7 cellular contexts compared by ENCODE assay signal in the genomic region with DNA sequence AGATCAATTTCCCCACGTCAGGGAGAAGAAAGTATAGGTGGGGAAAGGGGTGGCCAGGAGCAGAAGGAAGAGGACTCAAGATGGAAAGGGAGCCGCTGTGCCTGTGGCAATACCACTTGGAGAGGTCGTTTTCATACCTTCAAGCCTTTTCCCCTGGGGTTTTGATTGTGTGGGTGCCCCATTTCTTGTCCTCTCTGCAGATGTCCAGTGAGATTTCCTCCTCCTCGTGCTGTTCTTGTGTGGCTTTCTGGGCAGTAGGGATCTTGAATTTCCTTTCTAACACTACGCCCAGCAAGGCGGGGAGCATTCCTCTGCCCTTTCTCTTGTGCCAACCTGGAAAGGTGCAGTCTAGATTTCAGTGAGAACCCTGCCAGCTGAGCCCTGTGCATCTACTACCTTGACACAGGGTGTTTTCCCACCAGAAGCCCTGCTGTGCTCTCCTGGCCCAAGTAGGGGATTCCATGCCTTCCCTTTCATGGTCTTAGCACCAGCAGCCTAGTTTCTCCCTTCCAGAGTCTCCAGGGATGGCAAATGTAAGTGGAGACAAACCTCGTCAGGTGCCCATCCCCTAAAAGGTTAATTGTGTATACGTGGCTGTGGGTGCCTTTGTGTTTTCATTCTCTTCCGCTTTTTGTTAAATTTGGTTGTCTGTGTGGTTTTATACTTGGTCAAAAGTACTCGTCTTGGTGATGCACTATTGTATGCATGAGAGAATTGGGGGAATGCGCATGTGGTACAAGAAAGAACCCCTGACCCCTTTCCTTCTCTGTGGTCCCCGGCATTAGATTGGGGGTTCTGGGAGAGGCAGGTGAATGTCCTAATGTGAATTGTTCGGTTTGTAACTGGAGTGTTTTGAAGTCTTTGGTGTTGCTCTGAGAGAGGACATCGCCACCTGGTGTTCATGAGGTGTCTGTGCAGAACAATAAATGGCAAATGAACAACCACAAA.
DNase-seq lines count a peak whose midpoint lies in the region; ATAC-seq and TF ChIP-seq lines count a peak whose summit lies in the region.

No MANE protein-coding gene starts in this region.

- no peaks in the 10 kb centered on the region for H3K36me3 ChIP-seq in GM23338 (ENCODE audit: insufficient read depth)

- peaks cover 9% of the 10 kb centered on the region for H3K27me3 Mint-ChIP-seq in GM23338 (ENCODE audit: insufficient read depth, low read depth, poor library complexity)

- H3K36me3 Mint-ChIP-seq in GM23338 (ENCODE audit: low read depth): no peaks in the 10 kb centered on the region

- H2AFZ ChIP-seq in GM23338: no peak overlapping the region; the same call in 1 of the 2 replicates

- no peak overlapping the region for H3K4me2 ChIP-seq in GM23338

- no peaks in the 10 kb centered on the region for H3K4me1 ChIP-seq in GM23338 (ENCODE audit: insufficient read depth)

- no peak overlapping the region for H3K27ac ChIP-seq in GM23338 (ENCODE audit: low read depth)

- no peaks in the 10 kb centered on the region for H3K9me2 ChIP-seq in GM23338 (ENCODE audit: insufficient read depth)

- H4K20me1 ChIP-seq in GM23338 (replicated peaks; ENCODE audit: insufficient read depth): no peaks in the 10 kb centered on the region

- TF ChIP-seq CTCF in GM12865 (IDR thresholded peaks at IDR 0.05; ENCODE audit: insufficient read depth, low read depth, low read length, missing control alignments) (peak; percentile 85), GM23338 (conservative IDR thresholded peaks at IDR 0.05; ENCODE audit: low read depth in 2 of 2) (peak; percentile 74 to 82), astrocyte of the spinal cord (IDR thresholded peaks at IDR 0.05; ENCODE audit: low read depth, low read length) (peak; percentile 78)

- no peak overlapping the region for H3K4me3 Mint-ChIP-seq in GM23338

- H3K79me2 ChIP-seq in GM23338 (replicated peaks; ENCODE audit: insufficient read depth): no peaks in the 10 kb centered on the region

- H3K9me3 Mint-ChIP-seq in GM23338: peaks cover 17% of the 10 kb centered on the region

- peak; percentile 84 for DNase-seq in GM12865 (ENCODE audit: low read depth)
- peak; percentile 75 for DNase-seq in GM23338 (ENCODE audit: low spot score)
- peak; percentile 34 for DNase-seq in LHCN-M2 (ENCODE audit: low read depth)
- DNase-seq in astrocyte of the spinal cord (ENCODE audit: low read depth, low spot score): peak; percentile 32
- DNase-seq in inferior parietal cortex (ENCODE audit: extremely low spot score): peak; percentile 57
- DNase-seq in stimulated activated CD4-positive, alpha-beta T cell treated with anti-CD3 and anti-CD28 coated beads, Interleukin-4, amount 100 ng/mL, for 24 hours: peak; percentile 60

- H3K4me1 Mint-ChIP-seq in GM23338: no peaks in the 10 kb centered on the region

- in situ Hi-C loops in astrocyte of the spinal cord (cut with HindIII; ENCODE audit: low sequenced_read_pairs): no loop called here

- H3K27me3 ChIP-seq in GM23338 (ENCODE audit: insufficient read depth): no peaks in the 10 kb centered on the region

- peak; percentile 80 for ATAC-seq in GM23338
- ATAC-seq in SK-N-SH treated with all-trans-retinoic acid at 6 μM for 48 hours: peak; percentile 82; the same call in 2 of the 3 replicates

- H3K27ac Mint-ChIP-seq in GM23338: no peak overlapping the region

- no peaks in the 10 kb centered on the region for H3F3A ChIP-seq in GM23338 (replicated peaks; ENCODE audit: low read depth)

- peak overlapping the region; percentile 36 for H3K4me3 ChIP-seq in GM12865 (ENCODE audit: low read depth, low read length)
- no peak overlapping the region for H3K4me3 ChIP-seq in GM23338
- H3K4me3 ChIP-seq in astrocyte of the spinal cord (ENCODE audit: low read depth, low read length): no peak overlapping the region

TF ChIP-seq in GM23338, 12 proteins besides CTCF, POLR2A, EP300 and RAD21 (continues in another document):
- TF ChIP-seq EZH2 (IDR thresholded peaks at IDR 0.05; ENCODE audit: low read depth, unreplicated experiment) (no peak), POLR2AphosphoS5 (IDR thresholded peaks at IDR 0.05; ENCODE audit: low read depth) (no peak)

TF ChIP-seq in SK-N-SH treated with all-trans-retinoic acid at 6 μM for 48 hours, 23 proteins besides CTCF, POLR2A, EP300 and RAD21:
- TF ChIP-seq ZNF565 (CRISPR knock-in tag; conservative IDR thresholded peaks at IDR 0.05; ENCODE audit: low read depth): no peak
- no peak for TF ChIP-seq TOX (CRISPR knock-in tag; IDR thresholded peaks at IDR 0.05; ENCODE audit: borderline replicate concordance)
- no peak for TF ChIP-seq ZFP3 (CRISPR knock-in tag; IDR thresholded peaks at IDR 0.05)
- TF ChIP-seq, protein P1, sequence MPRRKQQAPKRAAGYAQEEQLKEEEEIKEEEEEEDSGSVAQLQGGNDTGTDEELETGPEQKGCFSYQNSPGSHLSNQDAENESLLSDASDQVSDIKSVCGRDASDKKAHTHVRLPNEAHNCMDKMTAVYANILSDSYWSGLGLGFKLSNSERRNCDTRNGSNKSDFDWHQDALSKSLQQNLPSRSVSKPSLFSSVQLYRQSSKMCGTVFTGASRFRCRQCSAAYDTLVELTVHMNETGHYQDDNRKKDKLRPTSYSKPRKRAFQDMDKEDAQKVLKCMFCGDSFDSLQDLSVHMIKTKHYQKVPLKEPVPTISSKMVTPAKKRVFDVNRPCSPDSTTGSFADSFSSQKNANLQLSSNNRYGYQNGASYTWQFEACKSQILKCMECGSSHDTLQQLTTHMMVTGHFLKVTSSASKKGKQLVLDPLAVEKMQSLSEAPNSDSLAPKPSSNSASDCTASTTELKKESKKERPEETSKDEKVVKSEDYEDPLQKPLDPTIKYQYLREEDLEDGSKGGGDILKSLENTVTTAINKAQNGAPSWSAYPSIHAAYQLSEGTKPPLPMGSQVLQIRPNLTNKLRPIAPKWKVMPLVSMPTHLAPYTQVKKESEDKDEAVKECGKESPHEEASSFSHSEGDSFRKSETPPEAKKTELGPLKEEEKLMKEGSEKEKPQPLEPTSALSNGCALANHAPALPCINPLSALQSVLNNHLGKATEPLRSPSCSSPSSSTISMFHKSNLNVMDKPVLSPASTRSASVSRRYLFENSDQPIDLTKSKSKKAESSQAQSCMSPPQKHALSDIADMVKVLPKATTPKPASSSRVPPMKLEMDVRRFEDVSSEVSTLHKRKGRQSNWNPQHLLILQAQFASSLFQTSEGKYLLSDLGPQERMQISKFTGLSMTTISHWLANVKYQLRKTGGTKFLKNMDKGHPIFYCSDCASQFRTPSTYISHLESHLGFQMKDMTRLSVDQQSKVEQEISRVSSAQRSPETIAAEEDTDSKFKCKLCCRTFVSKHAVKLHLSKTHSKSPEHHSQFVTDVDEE (CRISPR knock-in tag; IDR thresholded peaks at IDR 0.05): no peak
- TF ChIP-seq, protein P2, sequence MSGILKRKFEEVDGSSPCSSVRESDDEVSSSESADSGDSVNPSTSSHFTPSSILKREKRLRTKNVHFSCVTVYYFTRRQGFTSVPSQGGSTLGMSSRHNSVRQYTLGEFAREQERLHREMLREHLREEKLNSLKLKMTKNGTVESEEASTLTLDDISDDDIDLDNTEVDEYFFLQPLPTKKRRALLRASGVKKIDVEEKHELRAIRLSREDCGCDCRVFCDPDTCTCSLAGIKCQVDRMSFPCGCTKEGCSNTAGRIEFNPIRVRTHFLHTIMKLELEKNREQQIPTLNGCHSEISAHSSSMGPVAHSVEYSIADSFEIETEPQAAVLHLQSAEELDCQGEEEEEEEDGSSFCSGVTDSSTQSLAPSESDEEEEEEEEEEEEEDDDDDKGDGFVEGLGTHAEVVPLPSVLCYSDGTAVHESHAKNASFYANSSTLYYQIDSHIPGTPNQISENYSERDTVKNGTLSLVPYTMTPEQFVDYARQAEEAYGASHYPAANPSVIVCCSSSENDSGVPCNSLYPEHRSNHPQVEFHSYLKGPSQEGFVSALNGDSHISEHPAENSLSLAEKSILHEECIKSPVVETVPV (CRISPR knock-in tag; IDR thresholded peaks at IDR 0.05): no peak
- TF ChIP-seq CSDC2 (CRISPR knock-in tag; IDR thresholded peaks at IDR 0.05): no peak
- TF ChIP-seq, protein P3, sequence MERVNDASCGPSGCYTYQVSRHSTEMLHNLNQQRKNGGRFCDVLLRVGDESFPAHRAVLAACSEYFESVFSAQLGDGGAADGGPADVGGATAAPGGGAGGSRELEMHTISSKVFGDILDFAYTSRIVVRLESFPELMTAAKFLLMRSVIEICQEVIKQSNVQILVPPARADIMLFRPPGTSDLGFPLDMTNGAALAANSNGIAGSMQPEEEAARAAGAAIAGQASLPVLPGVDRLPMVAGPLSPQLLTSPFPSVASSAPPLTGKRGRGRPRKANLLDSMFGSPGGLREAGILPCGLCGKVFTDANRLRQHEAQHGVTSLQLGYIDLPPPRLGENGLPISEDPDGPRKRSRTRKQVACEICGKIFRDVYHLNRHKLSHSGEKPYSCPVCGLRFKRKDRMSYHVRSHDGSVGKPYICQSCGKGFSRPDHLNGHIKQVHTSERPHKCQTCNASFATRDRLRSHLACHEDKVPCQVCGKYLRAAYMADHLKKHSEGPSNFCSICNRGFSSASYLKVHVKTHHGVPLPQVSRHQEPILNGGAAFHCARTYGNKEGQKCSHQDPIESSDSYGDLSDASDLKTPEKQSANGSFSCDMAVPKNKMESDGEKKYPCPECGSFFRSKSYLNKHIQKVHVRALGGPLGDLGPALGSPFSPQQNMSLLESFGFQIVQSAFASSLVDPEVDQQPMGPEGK (CRISPR knock-in tag; IDR thresholded peaks at IDR 0.05; ENCODE audit: borderline replicate concordance): no peak
- TF ChIP-seq ZNF70 (CRISPR knock-in tag; IDR thresholded peaks at IDR 0.05): no peak

Comparison
In these comparisons a context has a peak if more than half of its experiments do, and no peak if none do; other contexts are left out.
1. DNase-seq: peak in every context shown above with its lines; median percentile 84 in GM12865; 75 in GM23338; 60 in stimulated activated CD4-positive, alpha-beta T cell treated with anti-CD3 and anti-CD28 coated beads, Interleukin-4, amount 100 ng/mL, for 24 hours; 57 in inferior parietal cortex; 34 in LHCN-M2; 32 in astrocyte of the spinal cord.